19 cellular contexts compared by ENCODE assay signal in genomic region chr20:61803416-61803902, GRCh38.
A peak's percentile ranks its signal among the peaks of the same experiment; 100 is the strongest.
DNase-seq lines count a peak whose midpoint lies in the region; ATAC-seq, FAIRE-seq and TF ChIP-seq lines count a peak whose summit lies in the region.
"Had no signal": no experiment of that assay in that cellular context is flagged by ENCODE, and none has a peak within 500 bp of the region (broad histone marks: within the 10 kb centered on the region; RNA-seq: fewer than 3 reads in every experiment).

No MANE protein-coding gene starts in this region.

- no peak overlapping the region for H3K4me3 ChIP-seq in spleen
- H3K4me3 ChIP-seq: transverse colon had no signal

- H3K4me3 Mint-ChIP-seq in activated T-cell treated with anti-CD3 and anti-CD28 coated beads, Interleukin-2, amount 50 U/mL, for 72 hours: peak overlapping the region; percentile 8 to 20
- H3K4me3 Mint-ChIP-seq in chondrocyte (ENCODE audit: unreplicated experiment) (no peak overlapping the region), mesothelial cell of epicardium (peak overlapping the region; percentile 24), T-cell (peak overlapping the region in 1 of 3 donors; percentile 15)
- H3K4me3 Mint-ChIP-seq: activated T-helper 17 cell treated with anti-CD3 and anti-CD28 coated beads, Interleukin-2, amount 50 U/mL, for 72 hours; CD8-positive, alpha-beta T cell; dendritic cell treated with granulocyte-macrophage colony-stimulating factor and Interleukin-4, amounts not matched to agents 40 ng/mL and 50 ng/mL, for 4 days had no signal

- no peak overlapping the region for H3K27ac Mint-ChIP-seq in activated T-cell treated with anti-CD3 and anti-CD28 coated beads, Interleukin-2, amount 50 U/mL, for 72 hours
- H3K27ac Mint-ChIP-seq in chondrocyte (ENCODE audit: unreplicated experiment): no peak overlapping the region
- H3K27ac Mint-ChIP-seq in mesothelial cell of epicardium: peak overlapping the region; percentile 47
- no peak overlapping the region for H3K27ac Mint-ChIP-seq in T-cell
- H3K27ac Mint-ChIP-seq: activated T-helper 17 cell treated with anti-CD3 and anti-CD28 coated beads, Interleukin-2, amount 50 U/mL, for 72 hours; CD8-positive, alpha-beta T cell; dendritic cell treated with granulocyte-macrophage colony-stimulating factor and Interleukin-4, amounts not matched to agents 40 ng/mL and 50 ng/mL, for 4 days; naive thymus-derived CD8-positive, alpha-beta T cell had no signal

- no peaks in the 10 kb centered on the region for H3K9me3 Mint-ChIP-seq in activated T-cell treated with anti-CD3 and anti-CD28 coated beads, Interleukin-2, amount 50 U/mL, for 72 hours
- H3K9me3 Mint-ChIP-seq in chondrocyte (ENCODE audit: low read depth) (no peaks in the 10 kb centered on the region), mesothelial cell of epicardium (no peaks in the 10 kb centered on the region), T-cell (no peaks in the 10 kb centered on the region)
- H3K9me3 Mint-ChIP-seq: activated T-helper 17 cell treated with anti-CD3 and anti-CD28 coated beads, Interleukin-2, amount 50 U/mL, for 72 hours; CD8-positive, alpha-beta T cell; dendritic cell treated with granulocyte-macrophage colony-stimulating factor and Interleukin-4, amounts not matched to agents 40 ng/mL and 50 ng/mL, for 4 days; naive thymus-derived CD8-positive, alpha-beta T cell had no signal

- no peaks in the 10 kb centered on the region for H3K4me1 Mint-ChIP-seq in activated T-cell treated with anti-CD3 and anti-CD28 coated beads, Interleukin-2, amount 50 U/mL, for 72 hours (ENCODE audit: low read depth)
- H3K4me1 Mint-ChIP-seq in chondrocyte (ENCODE audit: low read depth): peaks cover 3% of the 10 kb centered on the region
- H3K4me1 Mint-ChIP-seq in mesothelial cell of epicardium: peaks cover 9% of the 10 kb centered on the region
- H3K4me1 Mint-ChIP-seq in T-cell: peaks cover 0 to 4% (median 2%) of the 10 kb centered on the region in 3 donors
- H3K4me1 Mint-ChIP-seq: activated T-helper 17 cell treated with anti-CD3 and anti-CD28 coated beads, Interleukin-2, amount 50 U/mL, for 72 hours had no signal

- H3K27me3 ChIP-seq in spleen (replicated peaks in 1 of 7): peaks cover 0 to 57% (median 0%) of the 10 kb centered on the region in 7 donors
- H3K27me3 ChIP-seq: Peyer's patch had no signal

- no peak for DNase-seq in activated T-cell treated with anti-CD3 and anti-CD28 coated beads, Interleukin-2, amount 50 U/mL, for 72 hours
- DNase-seq in activated T-cell treated with anti-CD3 and anti-CD28 coated beads, Interleukin-2, amount 50 U/mL, for 48 hours: no peak
- DNase-seq in chondrocyte (ENCODE audit: low spot score): peak; percentile 42
- peak in 1 of 2 experiments; percentile 8 for DNase-seq in mesothelial cell of epicardium (ENCODE audit: low spot score in 2 of 2, unreplicated experiment in 2 of 2)
- peak; percentile 55 for DNase-seq in spleen
- DNase-seq in T-cell: no peak
- DNase-seq in GM12891 (ENCODE audit: insufficient read length, low spot score): no peak
- DNase-seq: 8988T; CD8-positive, alpha-beta T cell; GOT3; NCI-H2081; NCI-H526 treated with DMSO at 0.1 percent for 48 hours; stimulated activated CD4-positive, alpha-beta T cell treated with anti-CD3 and anti-CD28 coated beads, Interleukin-4, amount 100 ng/mL, for 24 hours; transverse colon had no signal

- no peak for FAIRE-seq in GM12891 (lab: Jason Lieb, UNC)

- H3K9me3 ChIP-seq in spleen: no peaks in the 10 kb centered on the region
- H3K9me3 ChIP-seq: Peyer's patch, transverse colon had no signal

- POLR2A ChIA-PET in T-cell (lab: Charles Lee): no interaction called here

- no peak for TF ChIP-seq CTCF in chondrocyte (IDR thresholded peaks at IDR 0.05)
- TF ChIP-seq CTCF in mesothelial cell of epicardium (IDR thresholded peaks at IDR 0.05; ENCODE audit: unreplicated experiment): no peak
- TF ChIP-seq CTCF in spleen (IDR thresholded peaks at IDR 0.05 in 8 of 11, conservative IDR thresholded peaks at IDR 0.05 in 3 of 11): no peak

- no peaks in the 10 kb centered on the region for H3K36me3 Mint-ChIP-seq in activated T-cell treated with anti-CD3 and anti-CD28 coated beads, Interleukin-2, amount 50 U/mL, for 72 hours (ENCODE audit: insufficient read depth in 2 of 2)
- H3K36me3 Mint-ChIP-seq in chondrocyte (ENCODE audit: low read depth): no peaks in the 10 kb centered on the region
- no peaks in the 10 kb centered on the region for H3K36me3 Mint-ChIP-seq in mesothelial cell of epicardium
- no peaks in the 10 kb centered on the region for H3K36me3 Mint-ChIP-seq in T-cell
- H3K36me3 Mint-ChIP-seq: CD8-positive, alpha-beta T cell; naive thymus-derived CD8-positive, alpha-beta T cell had no signal

- H3K36me3 ChIP-seq in spleen: no peaks in the 10 kb centered on the region
- H3K36me3 ChIP-seq: Peyer's patch, transverse colon had no signal

- CTCF ChIA-PET in T-cell (lab: Charles Lee): no interaction called here

- H3K27me3 Mint-ChIP-seq in activated T-cell treated with anti-CD3 and anti-CD28 coated beads, Interleukin-2, amount 50 U/mL, for 72 hours (ENCODE audit: low read depth): peaks cover 8% of the 10 kb centered on the region
- H3K27me3 Mint-ChIP-seq in chondrocyte (ENCODE audit: low read depth) (peaks cover 33% of the 10 kb centered on the region), mesothelial cell of epicardium (ENCODE audit: low read depth) (peaks cover 48% of the 10 kb centered on the region), T-cell (peaks cover 3 to 15% of the 10 kb centered on the region in 2 donors)

- 29 to 45% (median 34%) methylated on average over 17 of the region's 17 CpGs for WGBS in spleen, 5 donors

- no peak for TF ChIP-seq POLR2A in spleen (IDR thresholded peaks at IDR 0.05)
- no peak for TF ChIP-seq POLR2A in GM12891 (IDR thresholded peaks at IDR 0.05; ENCODE audit: low read depth, low read length)

- H3K4me1 ChIP-seq in spleen: peaks cover 0 to 9% (median 0%) of the 10 kb centered on the region in 6 donors
- H3K4me1 ChIP-seq: transverse colon had no signal

- ATAC-seq in activated T-cell treated with anti-CD3 and anti-CD28 coated beads, Interleukin-2, amount 50 U/mL, for 72 hours (replicated peaks in 1 of 2): no peak
- ATAC-seq in T-cell (replicated peaks in 1 of 4): no peak
- no peak for ATAC-seq in HG02759 (IDR thresholded peaks at IDR 0.05; ENCODE audit: unreplicated experiment)
- ATAC-seq: activated T-helper 17 cell treated with anti-CD3 and anti-CD28 coated beads, Interleukin-2, amount 50 U/mL, for 72 hours; CD8-positive, alpha-beta T cell; naive thymus-derived CD8-positive, alpha-beta T cell had no signal

- no peak overlapping the region for H3K27ac ChIP-seq in spleen
- H3K27ac ChIP-seq: Peyer's patch, transverse colon had no signal

- intact Hi-C loops in spleen (cut with DNase I; ENCODE audit: low total_unique reads): no loop called here

TF ChIP-seq in GM12891, 5 proteins besides CTCF, POLR2A, EP300 and RAD21:
- TF ChIP-seq TAF1 (IDR thresholded peaks at IDR 0.05; ENCODE audit: low read depth, low read length) (no peak), PAX5 (IDR thresholded peaks at IDR 0.05; ENCODE audit: insufficient read depth, low read length, severe bottlenecking) (no peak), POU2F2 (IDR thresholded peaks at IDR 0.05; ENCODE audit: low read depth, low read length) (no peak), POLR2AphosphoS5 (IDR thresholded peaks at IDR 0.05; ENCODE audit: low read depth, low read length) (no peak), SPI1 (IDR thresholded peaks at IDR 0.05; ENCODE audit: low read depth, low read length) (no peak)

Comparison
In these comparisons a context has a peak if more than half of its experiments do, and no peak if none do; other contexts are left out.
1. DNase-seq: peak in chondrocyte (single experiment) and spleen (single experiment); none in activated T-cell treated with anti-CD3 and anti-CD28 coated beads, Interleukin-2, amount 50 U/mL, for 72 hours (0 of 2), activated T-cell treated with anti-CD3 and anti-CD28 coated beads, Interleukin-2, amount 50 U/mL, for 48 hours (0 of 2), T-cell (0 of 34) and GM12891 (single experiment).